Comparison of ENCODE assay signal across 27 cellular contexts in the genomic region with DNA sequence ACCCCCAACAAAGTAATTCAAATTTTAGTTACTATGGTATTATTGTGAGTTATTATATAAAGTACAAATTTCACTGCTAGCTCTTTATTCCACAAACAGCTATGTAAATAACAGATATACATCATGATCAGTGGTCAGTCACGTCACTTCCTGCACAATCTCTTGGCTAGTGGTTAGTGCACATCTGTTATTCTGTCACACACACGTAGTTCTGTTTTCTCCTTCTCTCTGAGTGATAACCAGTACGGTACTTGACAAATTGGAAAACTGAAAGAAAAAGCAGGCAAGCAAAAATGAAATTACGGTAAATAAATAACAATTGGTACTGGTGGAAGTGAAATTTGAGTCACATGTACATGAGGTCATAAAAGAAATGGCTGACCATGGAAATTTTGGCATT.
"Had no signal": no experiment of that assay in that cellular context is flagged by ENCODE, and none has a peak within 500 bp of the region (broad histone marks: within the 10 kb centered on the region; RNA-seq: fewer than 3 reads in every experiment).

No MANE protein-coding gene starts in this region.

- H3K27ac ChIP-seq: left ventricle myocardium inferior, neural progenitor cell, ovary, right atrium auricular region, right lobe of liver, tibial nerve, uterus had no signal

- H3K36me3 ChIP-seq: left ventricle myocardium inferior, neural progenitor cell, ovary, right atrium auricular region, right lobe of liver, tibial nerve, uterus had no signal

- H3K4me2 ChIP-seq: neural progenitor cell, smooth muscle cell had no signal

- H3K27me3 ChIP-seq: neural progenitor cell, ovary, right atrium auricular region, right lobe of liver, tibial nerve, uterus had no signal

- H3K9me3 Mint-ChIP-seq: type B pancreatic cell had no signal

- DNase-seq: immature natural killer cell; kidney; left colon; left ventricle myocardium inferior; mesendoderm; naive B cell; natural killer cell; nephron progenitor cell; ovary; right lobe of liver; stimulated activated CD4-positive, alpha-beta T cell treated with anti-CD3 and anti-CD28 coated beads, Interleukin-1b, Interleukin-23, amount 100 ng/mL, for 48 hours; stimulated activated CD4-positive, alpha-beta T cell treated with anti-CD3 and anti-CD28 coated beads, Interleukin-2, amount 100 ng/mL, for 48 hours; stimulated activated CD4-positive, alpha-beta T cell treated with anti-CD3 and anti-CD28 coated beads, Interleukin-4, amount 100 ng/mL, for 4 hours; stimulated activated CD8-positive, alpha-beta memory T cell treated with anti-CD3 and anti-CD28 coated beads, Interleukin-4, amount 100 ng/mL, for 48 hours; stimulated activated naive CD4-positive, alpha-beta T cell treated with Interleukin-2 at 50 U/mL for 16 hours; stimulated activated naive CD8-positive, alpha-beta T cell treated with anti-CD3 and anti-CD28 coated beads, Interleukin-15, amount 100 ng/mL, for 72 hours; substantia nigra; uterus had no signal

- H3K27ac Mint-ChIP-seq: immature natural killer cell; mesothelial cell of epicardium; naive B cell; natural killer cell; nephron progenitor cell; neural progenitor cell; progenitor cell of endocrine pancreas; stimulated activated memory B cell treated with anti-CD40 and anti-IgM and Interleukin-4, amounts not matched to agents 10 μg/mL and 1 μg/mL and 100 μg/mL, for 72 hours; stimulated activated naive CD8-positive, alpha-beta T cell treated with anti-CD3 and anti-CD28 coated beads, Interleukin-15, amount 100 ng/mL, for 72 hours; type B pancreatic cell had no signal

- H2AFZ ChIP-seq: neural progenitor cell had no signal

- H3K27me3 Mint-ChIP-seq: naive B cell; progenitor cell of endocrine pancreas; stimulated activated memory B cell treated with anti-CD40 and anti-IgM and Interleukin-4, amounts not matched to agents 10 μg/mL and 1 μg/mL and 100 μg/mL, for 72 hours; stimulated activated naive CD8-positive, alpha-beta T cell treated with anti-CD3 and anti-CD28 coated beads, Interleukin-15, amount 100 ng/mL, for 72 hours; type B pancreatic cell had no signal

- H3K9ac ChIP-seq: neural progenitor cell had no signal

- H3K9me3 ChIP-seq: ovary, right lobe of liver, uterus had no signal

- H3K36me3 Mint-ChIP-seq: immature natural killer cell; mesothelial cell of epicardium; naive B cell; neural progenitor cell; stimulated activated memory B cell treated with anti-CD40 and anti-IgM and Interleukin-4, amounts not matched to agents 10 μg/mL and 1 μg/mL and 100 μg/mL, for 72 hours; type B pancreatic cell had no signal

- H3K4me1 ChIP-seq: left ventricle myocardium inferior, neural progenitor cell, right atrium auricular region, right lobe of liver, tibial nerve, uterus had no signal

- H3K4me1 Mint-ChIP-seq: immature natural killer cell; mesothelial cell of epicardium; naive B cell; natural killer cell; nephron progenitor cell; neural progenitor cell; stimulated activated memory B cell treated with anti-CD40 and anti-IgM and Interleukin-4, amounts not matched to agents 10 μg/mL and 1 μg/mL and 100 μg/mL, for 72 hours; stimulated activated naive CD8-positive, alpha-beta T cell treated with anti-CD3 and anti-CD28 coated beads, Interleukin-15, amount 100 ng/mL, for 72 hours had no signal

- H3K4me3 ChIP-seq: left ventricle myocardium inferior, lung, neural progenitor cell, ovary, right atrium auricular region, right lobe of liver, smooth muscle cell, tibial nerve, uterus had no signal

- ATAC-seq: left colon; natural killer cell; right lobe of liver; stimulated activated memory B cell treated with anti-CD40 and anti-IgM and Interleukin-4, amounts not matched to agents 10 μg/mL and 1 μg/mL and 100 μg/mL, for 72 hours; stimulated activated naive CD8-positive, alpha-beta T cell treated with anti-CD3 and anti-CD28 coated beads, Interleukin-15, amount 100 ng/mL, for 72 hours had no signal

- H3K4me3 Mint-ChIP-seq: immature natural killer cell; mesothelial cell of epicardium; naive B cell; natural killer cell; nephron progenitor cell; neural progenitor cell; stimulated activated memory B cell treated with anti-CD40 and anti-IgM and Interleukin-4, amounts not matched to agents 10 μg/mL and 1 μg/mL and 100 μg/mL, for 72 hours; stimulated activated naive CD8-positive, alpha-beta T cell treated with anti-CD3 and anti-CD28 coated beads, Interleukin-15, amount 100 ng/mL, for 72 hours; type B pancreatic cell had no signal
